In genomic region chr10:103072891-103073290, GRCh38 we compare ENCODE assay signal across 24 cellular contexts.
"Had no signal": no experiment of that assay in that cellular context is flagged by ENCODE, and none has a peak within 500 bp of the region (broad histone marks: within the 10 kb centered on the region; RNA-seq: fewer than 3 reads in every experiment).

No MANE protein-coding gene starts in this region.

- DNase-seq: dermis blood vessel endothelial cell; dorsolateral prefrontal cortex; effector CD4-positive, alpha-beta T cell; effector memory CD4-positive, alpha-beta T cell; erythroblast; esophagus squamous epithelium; foreskin fibroblast; foreskin melanocyte; gastrocnemius medialis; glutamatergic neuron; head of caudate nucleus; heart right ventricle; hippocampal formation; kidney; kidney glomerular epithelial cell; left colon; left ventricle myocardium superior; lower lobe of right lung; mesenchymal stem cell; mucosa of descending colon; naive B cell had no signal

- ATAC-seq: esophagus mucosa, gastrocnemius medialis, heart right ventricle, left colon, left lobe of liver, left ventricle myocardium superior, lower lobe of right lung, mucosa of descending colon had no signal

- H3K27ac Mint-ChIP-seq: mesothelial cell of epicardium, naive B cell had no signal

- H3K4me3 Mint-ChIP-seq: mesothelial cell of epicardium, naive B cell had no signal

- H3K27me3 Mint-ChIP-seq: naive B cell had no signal

- H3K4me1 Mint-ChIP-seq: mesothelial cell of epicardium had no signal

- H3K9me3 Mint-ChIP-seq: mesothelial cell of epicardium, naive B cell had no signal
